In genomic region chr3:196947136-196947859, GRCh38 we compare ENCODE assay signal across 15 cellular contexts. TPM values are rescaled to one million over a fixed set of nuclear protein-coding genes. Genes with fewer than 3 reads are reported as not detected.
A peak's percentile ranks its signal among the peaks of the same experiment; 100 is the strongest.
DNase-seq lines count a peak whose midpoint lies in the region; ATAC-seq and TF ChIP-seq lines count a peak whose summit lies in the region.
"Had no signal": no experiment of that assay in that cellular context is flagged by ENCODE, and none has a peak within 500 bp of the region (broad histone marks: within the 10 kb centered on the region; RNA-seq: fewer than 3 reads in every experiment).

No MANE protein-coding gene starts in this region.

- H3K4me3 ChIP-seq in SK-N-SH (ENCODE audit: low read depth in 2 of 2, low read length in 1 of 2) (no peak overlapping the region), epithelial cell of proximal tubule (ENCODE audit: low read depth, low read length) (no peak overlapping the region), suprapubic skin (no peak overlapping the region)
- H3K4me3 ChIP-seq: psoas muscle had no signal

- H3K4me3 Mint-ChIP-seq in activated CD4-positive, alpha-beta T cell treated with anti-CD3 and anti-CD28 coated beads, Interleukin-2, amount 10 ng/mL, durations not matched to agents 7 days and 5 days: no peak overlapping the region
- H3K4me3 Mint-ChIP-seq: activated T-cell treated with anti-CD3 and anti-CD28 coated beads, Interleukin-2, amount 50 U/mL, for 24 hours; T-cell had no signal

- H3K27me3 Mint-ChIP-seq in activated CD4-positive, alpha-beta T cell treated with anti-CD3 and anti-CD28 coated beads, Interleukin-2, amount 10 ng/mL, durations not matched to agents 7 days and 5 days: no peaks in the 10 kb centered on the region
- H3K27me3 Mint-ChIP-seq: activated T-cell treated with anti-CD3 and anti-CD28 coated beads, Interleukin-2, amount 50 U/mL, for 24 hours had no signal

- TF ChIP-seq EP300 in SK-N-SH (IDR thresholded peaks at IDR 0.05; ENCODE audit: borderline replicate concordance in 1 of 2, low read depth in 1 of 2, low read length in 1 of 2) (no peak), suprapubic skin (IDR thresholded peaks at IDR 0.05) (no peak)

- TF ChIP-seq CTCF in GM12874 (IDR thresholded peaks at IDR 0.05; ENCODE audit: insufficient read depth, low read depth, low read length): 0 out of 2 replicates have a peak, but pooled peaks have one; percentile 11
- TF ChIP-seq CTCF in SK-N-SH (IDR thresholded peaks at IDR 0.05): peak; percentile 9; the same call in 1 of the 2 replicates
- TF ChIP-seq CTCF in epithelial cell of proximal tubule (conservative IDR thresholded peaks at IDR 0.05; ENCODE audit: low read depth, low read length): peak; percentile 22
- no peak for TF ChIP-seq CTCF in omental fat pad (IDR thresholded peaks at IDR 0.05)
- no peak for TF ChIP-seq CTCF in suprapubic skin (IDR thresholded peaks at IDR 0.05)

- no peaks in the 10 kb centered on the region for H3K9me2 ChIP-seq in SK-N-SH

- ATAC-seq in omental fat pad (ENCODE audit: low FRiP score): no peak
- ATAC-seq: activated CD4-positive, CD25-positive, alpha-beta regulatory T cell treated with anti-CD3 and anti-CD28 coated beads, Interleukin-2, amount 50 U/mL, for 24 hours; psoas muscle; T-cell had no signal

- no peaks in the 10 kb centered on the region for H3K9me3 Mint-ChIP-seq in activated CD4-positive, alpha-beta T cell treated with anti-CD3 and anti-CD28 coated beads, Interleukin-2, amount 10 ng/mL, durations not matched to agents 7 days and 5 days
- H3K9me3 Mint-ChIP-seq: activated T-cell treated with anti-CD3 and anti-CD28 coated beads, Interleukin-2, amount 50 U/mL, for 24 hours; T-cell had no signal

- H3K27me3 ChIP-seq in SK-N-SH (ENCODE audit: insufficient read depth) (no peaks in the 10 kb centered on the region), suprapubic skin (no peaks in the 10 kb centered on the region)

- WGBS in SK-N-SH (ENCODE audit: low lambda C conversion rate): 96% methylated on average over 10 of the region's 10 CpGs
- WGBS in suprapubic skin: 82% methylated on average over 10 of the region's 10 CpGs

- peak; percentile 24 for DNase-seq in AG20443 (ENCODE audit: low spot score)
- DNase-seq in SK-N-SH: no peak
- DNase-seq in epithelial cell of proximal tubule (ENCODE audit: low read depth): no peak
- DNase-seq in omental fat pad (ENCODE audit: low spot score): no peak
- DNase-seq in NCI-H187 treated with DMSO at 0.1 percent for 48 hours (lab: John Stamatoyannopoulos, UW): no peak
- no peak for DNase-seq in activated CD4-positive, alpha-beta T cell treated with anti-CD3 and anti-CD28 coated beads, Interleukin-2, amount 10 ng/mL, durations not matched to agents 7 days and 5 days
- no peak for DNase-seq in suprapubic skin (ENCODE audit: low spot score in 2 of 2)
- DNase-seq: activated T-cell treated with anti-CD3 and anti-CD28 coated beads, Interleukin-2, amount 50 U/mL, for 24 hours; NCI-H1105 treated with DMSO at 0.1 percent for 48 hours; psoas muscle; T-cell had no signal

- 0 out of 2 replicates have a peak, but pooled peaks cover 6% of the 10 kb centered on the region for H4K20me1 ChIP-seq in SK-N-SH (ENCODE audit: insufficient read depth)

- no peak overlapping the region for H3K9ac ChIP-seq in SK-N-SH

- H3K9me3 ChIP-seq in SK-N-SH (no peaks in the 10 kb centered on the region), suprapubic skin (no peaks in the 10 kb centered on the region)
- H3K9me3 ChIP-seq: psoas muscle had no signal

- peaks cover 32% of the 10 kb centered on the region for H3K79me2 ChIP-seq in SK-N-SH (ENCODE audit: insufficient read depth)

- H3K36me3 Mint-ChIP-seq in activated CD4-positive, alpha-beta T cell treated with anti-CD3 and anti-CD28 coated beads, Interleukin-2, amount 10 ng/mL, durations not matched to agents 7 days and 5 days (ENCODE audit: low read depth): peaks cover 9% of the 10 kb centered on the region
- H3K36me3 Mint-ChIP-seq: T-cell had no signal

- POLR2A ChIA-PET in SK-N-SH (lab: Yijun Ruan, JAX): no interaction called here
- POLR2A ChIA-PET in activated CD4-positive, alpha-beta T cell treated with anti-CD3 and anti-CD28 coated beads, Interleukin-2, amount 10 ng/mL, durations not matched to agents 7 days and 5 days (lab: Charles Lee): no interaction called here

- H3K27ac Mint-ChIP-seq in activated CD4-positive, alpha-beta T cell treated with anti-CD3 and anti-CD28 coated beads, Interleukin-2, amount 10 ng/mL, durations not matched to agents 7 days and 5 days: no peak overlapping the region
- H3K27ac Mint-ChIP-seq: activated T-cell treated with anti-CD3 and anti-CD28 coated beads, Interleukin-2, amount 50 U/mL, for 24 hours; T-cell had no signal

- H3K4me1 Mint-ChIP-seq in activated CD4-positive, alpha-beta T cell treated with anti-CD3 and anti-CD28 coated beads, Interleukin-2, amount 10 ng/mL, durations not matched to agents 7 days and 5 days: peaks cover 16% of the 10 kb centered on the region

- H3K36me3 ChIP-seq in SK-N-SH (replicated peaks in 1 of 2; ENCODE audit: control insufficient read depth in 1 of 2, insufficient read depth in 2 of 2, low read length in 1 of 2) (no peaks in the 10 kb centered on the region), suprapubic skin (peaks cover 32% of the 10 kb centered on the region)

- CTCF ChIA-PET in SK-N-SH (lab: Yijun Ruan, JAX): interaction anchor here (1.4 kb wide), 1 partner anchor 22 kb away, joined by 3 read pairs; no protein-coding TSS in a partner anchor
- CTCF ChIA-PET in activated CD4-positive, alpha-beta T cell treated with anti-CD3 and anti-CD28 coated beads, Interleukin-2, amount 10 ng/mL, durations not matched to agents 7 days and 5 days (lab: Charles Lee): no interaction called here

- no peak overlapping the region for H3K4me2 ChIP-seq in SK-N-SH

- no peaks in the 10 kb centered on the region for H3F3A ChIP-seq in SK-N-SH (replicated peaks; ENCODE audit: insufficient read depth)

- H3K4me1 ChIP-seq in SK-N-SH (ENCODE audit: control insufficient read depth in 1 of 2, insufficient read depth in 2 of 2, low read depth in 1 of 2, low read length in 1 of 2): peaks cover 6 to 7% of the 10 kb centered on the region in 2 experiments; a peak in 2 of 4 replicates
- H3K4me1 ChIP-seq in suprapubic skin: peaks cover 16% of the 10 kb centered on the region

- no peak overlapping the region for H2AFZ ChIP-seq in SK-N-SH (ENCODE audit: low read depth)

- no peak for TF ChIP-seq POLR2A in suprapubic skin (IDR thresholded peaks at IDR 0.05)

- H3K27ac ChIP-seq in SK-N-SH (ENCODE audit: low read depth in 2 of 2, low read length in 1 of 2): no peak overlapping the region
- no peak overlapping the region for H3K27ac ChIP-seq in suprapubic skin
- H3K27ac ChIP-seq: C4-2B, epithelial cell of prostate, psoas muscle had no signal

- TF ChIP-seq RAD21 in SK-N-SH (IDR thresholded peaks at IDR 0.05; ENCODE audit: low read length): no peak

TF ChIP-seq in SK-N-SH, 30 proteins besides CTCF, POLR2A, EP300 and RAD21:
- no peak for TF ChIP-seq ELF1 (IDR thresholded peaks at IDR 0.05)
- TF ChIP-seq TCF12 (IDR thresholded peaks at IDR 0.05): no peak
- TF ChIP-seq, protein P1, sequence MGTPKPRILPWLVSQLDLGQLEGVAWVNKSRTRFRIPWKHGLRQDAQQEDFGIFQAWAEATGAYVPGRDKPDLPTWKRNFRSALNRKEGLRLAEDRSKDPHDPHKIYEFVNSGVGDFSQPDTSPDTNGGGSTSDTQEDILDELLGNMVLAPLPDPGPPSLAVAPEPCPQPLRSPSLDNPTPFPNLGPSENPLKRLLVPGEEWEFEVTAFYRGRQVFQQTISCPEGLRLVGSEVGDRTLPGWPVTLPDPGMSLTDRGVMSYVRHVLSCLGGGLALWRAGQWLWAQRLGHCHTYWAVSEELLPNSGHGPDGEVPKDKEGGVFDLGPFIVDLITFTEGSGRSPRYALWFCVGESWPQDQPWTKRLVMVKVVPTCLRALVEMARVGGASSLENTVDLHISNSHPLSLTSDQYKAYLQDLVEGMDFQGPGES (IDR thresholded peaks at IDR 0.05; ENCODE audit: low read depth, low read length): no peak
- no peak for TF ChIP-seq FOSL2 (IDR thresholded peaks at IDR 0.05; ENCODE audit: borderline replicate concordance, low read depth)
- no peak for TF ChIP-seq EZH2phosphoT487 (IDR thresholded peaks at IDR 0.05; ENCODE audit: borderline replicate concordance, low read depth)
- TF ChIP-seq YY1 (IDR thresholded peaks at IDR 0.05; ENCODE audit: low read depth): no peak
TF ChIP-seq in SK-N-SH: peak in this region for 0.

RNA-seq across cellular contexts. Expression of gene NCBP2, which starts 5.0 kb away (rescaled TPM):
- 112 and 128 TPM in 2 replicates for polyA plus RNA-seq in SK-N-SH (2012; rRNA removed)
- 149 and 204 TPM in 2 replicates for polyA plus RNA-seq in SK-N-SH (2012; cell fraction: cytosol; rRNA removed)
- polyA plus RNA-seq in SK-N-SH (2012; cell fraction: nucleus; rRNA removed): 54.0 and 73.7 TPM in 2 replicates
- 49.4 and 51.1 TPM in 2 replicates for total RNA-seq in epithelial cell of proximal tubule
- 10 to 100 TPM; 33.3 to 63.3 (median 39.9) TPM for total RNA-seq in omental fat pad
- total RNA-seq in activated CD4-positive, alpha-beta T cell treated with anti-CD3 and anti-CD28 coated beads, Interleukin-2, amount 10 ng/mL, durations not matched to agents 7 days and 5 days: 10 to 100 TPM; 53.4 to 57.1 TPM
- 10 to 100 TPM; 27.1 to 33.0 (median 28.3) TPM for total RNA-seq in suprapubic skin

RNA-seq across cellular contexts. Expression of gene PIGZ, which starts 21.3 kb away (rescaled TPM):
- 4.1 and 5.0 TPM in 2 replicates for polyA plus RNA-seq in SK-N-SH (2012; rRNA removed)
- 2.6 and 3.5 TPM in 2 replicates for polyA plus RNA-seq in SK-N-SH (2012; cell fraction: cytosol; rRNA removed)
- 13.7 and 18.2 TPM in 2 replicates for polyA plus RNA-seq in SK-N-SH (2012; cell fraction: nucleus; rRNA removed)
- 0.36 and 0.63 TPM in 2 replicates for total RNA-seq in epithelial cell of proximal tubule
- total RNA-seq in omental fat pad: 10 to 100 TPM in 1 of 4 donors, 1 to 10 TPM in 3; 5.5 to 10.2 (median 8.4) TPM
- 1 to 10 TPM; 2.6 to 2.7 TPM for total RNA-seq in activated CD4-positive, alpha-beta T cell treated with anti-CD3 and anti-CD28 coated beads, Interleukin-2, amount 10 ng/mL, durations not matched to agents 7 days and 5 days
- 10 to 100 TPM; 11.0 to 17.4 (median 13.3) TPM for total RNA-seq in suprapubic skin

Comparison
In these comparisons a context has a peak if more than half of its experiments do, and no peak if none do; other contexts are left out.
1. CTCF ChIP-seq: peak in GM12874 (single experiment), SK-N-SH (single experiment) and epithelial cell of proximal tubule (single experiment); none in omental fat pad (0 of 3) and suprapubic skin (0 of 2).